ENCODE assay signal across 8 cellular contexts in the genomic region with DNA sequence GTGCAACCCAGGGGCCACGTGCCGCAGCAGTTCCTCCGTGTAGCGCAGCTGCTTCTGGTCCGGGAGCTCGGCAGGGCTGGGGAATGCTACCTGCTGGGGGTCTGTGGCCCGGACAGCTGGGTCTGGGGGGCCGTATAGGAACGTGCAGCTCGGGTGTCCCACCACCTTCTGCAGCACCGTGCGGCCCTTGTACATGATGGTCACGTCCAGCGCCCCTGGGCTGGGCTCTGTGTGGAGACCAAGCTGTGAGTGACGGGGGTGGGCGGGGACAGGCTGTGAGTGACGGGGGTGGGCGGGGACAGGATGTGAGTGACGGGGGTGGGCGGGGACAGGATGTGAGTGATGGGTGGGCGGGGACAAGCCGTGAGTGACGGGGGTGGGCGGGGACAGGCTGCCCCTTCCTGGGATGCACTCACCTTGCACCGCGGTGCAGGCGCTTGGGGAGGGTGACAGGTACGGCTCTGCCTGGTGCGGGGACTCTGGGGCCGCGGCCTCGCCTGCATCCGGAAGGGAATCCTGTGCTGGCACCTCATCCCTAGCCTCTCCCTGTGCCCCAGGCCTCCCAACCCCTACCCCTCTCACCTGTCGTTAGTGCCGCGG. TPM values are rescaled to one million over a fixed set of nuclear protein-coding genes. Genes with fewer than 3 reads are reported as not detected.
DNase-seq lines count a peak whose midpoint lies in the region; ATAC-seq and TF ChIP-seq lines count a peak whose summit lies in the region.

No MANE protein-coding gene starts in this region.

- DNase-seq in D341Med (ENCODE audit: low spot score) (peak; percentile 75), NCI-H1105 (lab: John Stamatoyannopoulos, UW) (peak; percentile 44), coronary artery (ENCODE audit: low spot score) (no peak), mucosa of descending colon (peak; percentile 87 to 95 (median 93))
- DNase-seq in activated CD4-positive, alpha-beta T cell treated with anti-CD3 and anti-CD28 coated beads for 36 hours = peak; percentile 92
- DNase-seq in stimulated activated naive B cell treated with anti-CD40 and anti-IgM and Interleukin-4, amounts not matched to agents 10 μg/mL and 1 μg/mL and 100 μg/mL, for 72 hours = no peak

- H3K4me3 ChIP-seq in coronary artery = peak overlapping the region; percentile 84
- H3K4me3 ChIP-seq in mucosa of descending colon = no peak overlapping the region

- POLR2A ChIA-PET in activated CD4-positive, alpha-beta T cell treated with anti-CD3 and anti-CD28 coated beads for 36 hours (lab: Charles Lee) = no interaction called here

- H3K27ac Mint-ChIP-seq in activated CD4-positive, alpha-beta T cell treated with anti-CD3 and anti-CD28 coated beads for 36 hours = no peak overlapping the region
- H3K27ac Mint-ChIP-seq in stimulated activated naive B cell treated with anti-CD40 and anti-IgM and Interleukin-4, amounts not matched to agents 10 μg/mL and 1 μg/mL and 100 μg/mL, for 72 hours = peak overlapping the region; percentile 42

- H3K9me3 Mint-ChIP-seq in activated CD4-positive, alpha-beta T cell treated with anti-CD3 and anti-CD28 coated beads for 36 hours (ENCODE audit: low read depth) = no peaks in the 10 kb centered on the region
- no peaks in the 10 kb centered on the region for H3K9me3 Mint-ChIP-seq in stimulated activated naive B cell treated with anti-CD40 and anti-IgM and Interleukin-4, amounts not matched to agents 10 μg/mL and 1 μg/mL and 100 μg/mL, for 72 hours

- no peaks in the 10 kb centered on the region for H3K27me3 Mint-ChIP-seq in activated CD4-positive, alpha-beta T cell treated with anti-CD3 and anti-CD28 coated beads for 36 hours
- H3K27me3 Mint-ChIP-seq in stimulated activated naive B cell treated with anti-CD40 and anti-IgM and Interleukin-4, amounts not matched to agents 10 μg/mL and 1 μg/mL and 100 μg/mL, for 72 hours = no peaks in the 10 kb centered on the region

- H3K4me3 Mint-ChIP-seq in activated CD4-positive, alpha-beta T cell treated with anti-CD3 and anti-CD28 coated beads for 36 hours = no peak overlapping the region
- peak overlapping the region in 1 of 2 donors; percentile 6 for H3K4me3 Mint-ChIP-seq in stimulated activated naive B cell treated with anti-CD40 and anti-IgM and Interleukin-4, amounts not matched to agents 10 μg/mL and 1 μg/mL and 100 μg/mL, for 72 hours

- H3K27ac ChIP-seq in coronary artery = peak overlapping the region in 1 of 2 donors; percentile 92

- peaks cover 22% of the 10 kb centered on the region for H3K36me3 Mint-ChIP-seq in activated CD4-positive, alpha-beta T cell treated with anti-CD3 and anti-CD28 coated beads for 36 hours (ENCODE audit: low read depth)
- H3K36me3 Mint-ChIP-seq in stimulated activated naive B cell treated with anti-CD40 and anti-IgM and Interleukin-4, amounts not matched to agents 10 μg/mL and 1 μg/mL and 100 μg/mL, for 72 hours = peaks cover 23 to 29% of the 10 kb centered on the region in 2 donors

- H3K4me1 Mint-ChIP-seq in activated CD4-positive, alpha-beta T cell treated with anti-CD3 and anti-CD28 coated beads for 36 hours = peaks cover 13% of the 10 kb centered on the region
- peaks cover 15 to 41% of the 10 kb centered on the region in 2 donors for H3K4me1 Mint-ChIP-seq in stimulated activated naive B cell treated with anti-CD40 and anti-IgM and Interleukin-4, amounts not matched to agents 10 μg/mL and 1 μg/mL and 100 μg/mL, for 72 hours

- H3K9me3 ChIP-seq in mucosa of descending colon = no peaks in the 10 kb centered on the region

- TF ChIP-seq CTCF in coronary artery (IDR thresholded peaks at IDR 0.05) (no peak), mucosa of descending colon (IDR thresholded peaks at IDR 0.05) (no peak)

- peak; percentile 30 for ATAC-seq in activated CD4-positive, alpha-beta T cell treated with anti-CD3 and anti-CD28 coated beads for 36 hours
- ATAC-seq in mucosa of descending colon (peak; percentile 57), GM19351 (IDR thresholded peaks at IDR 0.05; ENCODE audit: unreplicated experiment) (no peak), HG03025 (IDR thresholded peaks at IDR 0.05; ENCODE audit: low FRiP score, unreplicated experiment) (no peak)
- ATAC-seq in stimulated activated naive B cell treated with anti-CD40 and anti-IgM and Interleukin-4, amounts not matched to agents 10 μg/mL and 1 μg/mL and 100 μg/mL, for 72 hours (replicated peaks) = no peak

- intact Hi-C loops in activated CD4-positive, alpha-beta T cell treated with anti-CD3 and anti-CD28 coated beads for 36 hours (cut with DNase I, micrococcal nuclease) = loop anchor here in 1 of 2 experiments (1.0 kb wide), 3 partner anchors 53 to 206 kb away; a partner anchor contains a TSS
- intact Hi-C loops in mucosa of descending colon (cut with DNase I, micrococcal nuclease) = no loop called here

- CTCF ChIA-PET in activated CD4-positive, alpha-beta T cell treated with anti-CD3 and anti-CD28 coated beads for 36 hours (lab: Charles Lee) = interaction anchor here (0.6 to 1.1 kb wide), 3 partner anchors 26 to 82 kb away, joined by 3 to 5 read pairs (median 4); a partner anchor contains a TSS

- peaks cover 29% of the 10 kb centered on the region for H3K4me1 ChIP-seq in mucosa of descending colon (ENCODE audit: low read depth)

- peaks cover 4% of the 10 kb centered on the region for H3K36me3 ChIP-seq in mucosa of descending colon (ENCODE audit: low read depth)

RNA-seq across cellular contexts. Expression of a gene that starts 2.3 kb away (rescaled TPM):
- 10 to 100 TPM; 57.1 to 62.6 TPM for total RNA-seq in activated CD4-positive, alpha-beta T cell treated with anti-CD3 and anti-CD28 coated beads for 36 hours
- 10 to 100 TPM; 26.9 to 36.1 (median 27.8) TPM for total RNA-seq in mucosa of descending colon

RNA-seq across cellular contexts. Expression of a gene that starts 11.3 kb away (rescaled TPM):
- not detected for total RNA-seq in activated CD4-positive, alpha-beta T cell treated with anti-CD3 and anti-CD28 coated beads for 36 hours
- total RNA-seq in mucosa of descending colon = 100 to 1,000 TPM; 195 to 549 (median 316) TPM

RNA-seq across cellular contexts. Expression of a gene that starts 13.5 kb away (rescaled TPM):
- total RNA-seq in activated CD4-positive, alpha-beta T cell treated with anti-CD3 and anti-CD28 coated beads for 36 hours = not detected
- 1 to 10 TPM in 2 of 3 donors, not detected in 1; 1.0 TPM for total RNA-seq in mucosa of descending colon

RNA-seq across cellular contexts. Expression of a gene that starts 23.6 kb away (rescaled TPM):
- under 1 TPM; 0.30 to 0.47 TPM for total RNA-seq in activated CD4-positive, alpha-beta T cell treated with anti-CD3 and anti-CD28 coated beads for 36 hours
- 1 to 10 TPM; 1.2 to 2.4 (median 1.8) TPM for total RNA-seq in mucosa of descending colon

RNA-seq across cellular contexts. Expression of a gene that starts 37.2 kb away (rescaled TPM):
- total RNA-seq in activated CD4-positive, alpha-beta T cell treated with anti-CD3 and anti-CD28 coated beads for 36 hours = 10 to 100 TPM; 40.0 to 44.5 TPM
- total RNA-seq in mucosa of descending colon = 10 to 100 TPM; 35.0 to 40.2 (median 35.0) TPM

Comparison
In these comparisons a context has a peak if more than half of its experiments do, and no peak if none do; other contexts are left out.
1. DNase-seq: peak in D341Med (single experiment), NCI-H1105 (single experiment), activated CD4-positive, alpha-beta T cell treated with anti-CD3 and anti-CD28 coated beads for 36 hours (single experiment) and mucosa of descending colon (3 of 3); none in coronary artery (single experiment) and stimulated activated naive B cell treated with anti-CD40 and anti-IgM and Interleukin-4, amounts not matched to agents 10 μg/mL and 1 μg/mL and 100 μg/mL, for 72 hours (single experiment).
2. ATAC-seq: peak in activated CD4-positive, alpha-beta T cell treated with anti-CD3 and anti-CD28 coated beads for 36 hours (single experiment) and mucosa of descending colon (single experiment); none in stimulated activated naive B cell treated with anti-CD40 and anti-IgM and Interleukin-4, amounts not matched to agents 10 μg/mL and 1 μg/mL and 100 μg/mL, for 72 hours (0 of 2), GM19351 (single experiment) and HG03025 (single experiment).
3. RNA of a gene that starts 11.3 kb away (total RNA-seq): 195 to 549 TPM in mucosa of descending colon; not detected in activated CD4-positive, alpha-beta T cell treated with anti-CD3 and anti-CD28 coated beads for 36 hours; every median in the first group is over 100 times any median in the second.